ENCODE assay signal across 1 cellular context in the genomic region with DNA sequence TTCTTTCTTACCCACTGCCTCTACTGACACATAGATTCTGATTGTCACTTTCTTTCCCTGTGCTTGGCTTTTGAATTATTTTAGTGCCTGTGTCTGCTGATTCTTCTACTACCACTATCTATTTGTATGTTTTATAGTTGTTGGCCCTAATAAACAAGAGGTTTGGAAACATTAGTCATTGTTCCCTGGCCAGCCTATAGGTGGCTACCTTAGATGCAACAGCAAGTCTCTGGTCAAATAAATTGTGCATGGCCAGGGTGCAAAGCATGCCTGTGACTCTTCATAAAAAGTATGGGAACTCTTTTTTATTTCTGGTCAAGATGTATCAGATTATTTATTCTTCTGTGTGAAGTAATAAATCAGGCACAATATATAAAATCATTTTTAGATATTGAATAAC.
A peak's percentile ranks its signal among the peaks of the same experiment; 100 is the strongest.
TF ChIP-seq lines count a peak whose summit lies in the region.

No MANE protein-coding gene starts in this region.

TF ChIP-seq in H1, 55 proteins besides CTCF, POLR2A, EP300 and RAD21:
- TF ChIP-seq, protein P1, sequence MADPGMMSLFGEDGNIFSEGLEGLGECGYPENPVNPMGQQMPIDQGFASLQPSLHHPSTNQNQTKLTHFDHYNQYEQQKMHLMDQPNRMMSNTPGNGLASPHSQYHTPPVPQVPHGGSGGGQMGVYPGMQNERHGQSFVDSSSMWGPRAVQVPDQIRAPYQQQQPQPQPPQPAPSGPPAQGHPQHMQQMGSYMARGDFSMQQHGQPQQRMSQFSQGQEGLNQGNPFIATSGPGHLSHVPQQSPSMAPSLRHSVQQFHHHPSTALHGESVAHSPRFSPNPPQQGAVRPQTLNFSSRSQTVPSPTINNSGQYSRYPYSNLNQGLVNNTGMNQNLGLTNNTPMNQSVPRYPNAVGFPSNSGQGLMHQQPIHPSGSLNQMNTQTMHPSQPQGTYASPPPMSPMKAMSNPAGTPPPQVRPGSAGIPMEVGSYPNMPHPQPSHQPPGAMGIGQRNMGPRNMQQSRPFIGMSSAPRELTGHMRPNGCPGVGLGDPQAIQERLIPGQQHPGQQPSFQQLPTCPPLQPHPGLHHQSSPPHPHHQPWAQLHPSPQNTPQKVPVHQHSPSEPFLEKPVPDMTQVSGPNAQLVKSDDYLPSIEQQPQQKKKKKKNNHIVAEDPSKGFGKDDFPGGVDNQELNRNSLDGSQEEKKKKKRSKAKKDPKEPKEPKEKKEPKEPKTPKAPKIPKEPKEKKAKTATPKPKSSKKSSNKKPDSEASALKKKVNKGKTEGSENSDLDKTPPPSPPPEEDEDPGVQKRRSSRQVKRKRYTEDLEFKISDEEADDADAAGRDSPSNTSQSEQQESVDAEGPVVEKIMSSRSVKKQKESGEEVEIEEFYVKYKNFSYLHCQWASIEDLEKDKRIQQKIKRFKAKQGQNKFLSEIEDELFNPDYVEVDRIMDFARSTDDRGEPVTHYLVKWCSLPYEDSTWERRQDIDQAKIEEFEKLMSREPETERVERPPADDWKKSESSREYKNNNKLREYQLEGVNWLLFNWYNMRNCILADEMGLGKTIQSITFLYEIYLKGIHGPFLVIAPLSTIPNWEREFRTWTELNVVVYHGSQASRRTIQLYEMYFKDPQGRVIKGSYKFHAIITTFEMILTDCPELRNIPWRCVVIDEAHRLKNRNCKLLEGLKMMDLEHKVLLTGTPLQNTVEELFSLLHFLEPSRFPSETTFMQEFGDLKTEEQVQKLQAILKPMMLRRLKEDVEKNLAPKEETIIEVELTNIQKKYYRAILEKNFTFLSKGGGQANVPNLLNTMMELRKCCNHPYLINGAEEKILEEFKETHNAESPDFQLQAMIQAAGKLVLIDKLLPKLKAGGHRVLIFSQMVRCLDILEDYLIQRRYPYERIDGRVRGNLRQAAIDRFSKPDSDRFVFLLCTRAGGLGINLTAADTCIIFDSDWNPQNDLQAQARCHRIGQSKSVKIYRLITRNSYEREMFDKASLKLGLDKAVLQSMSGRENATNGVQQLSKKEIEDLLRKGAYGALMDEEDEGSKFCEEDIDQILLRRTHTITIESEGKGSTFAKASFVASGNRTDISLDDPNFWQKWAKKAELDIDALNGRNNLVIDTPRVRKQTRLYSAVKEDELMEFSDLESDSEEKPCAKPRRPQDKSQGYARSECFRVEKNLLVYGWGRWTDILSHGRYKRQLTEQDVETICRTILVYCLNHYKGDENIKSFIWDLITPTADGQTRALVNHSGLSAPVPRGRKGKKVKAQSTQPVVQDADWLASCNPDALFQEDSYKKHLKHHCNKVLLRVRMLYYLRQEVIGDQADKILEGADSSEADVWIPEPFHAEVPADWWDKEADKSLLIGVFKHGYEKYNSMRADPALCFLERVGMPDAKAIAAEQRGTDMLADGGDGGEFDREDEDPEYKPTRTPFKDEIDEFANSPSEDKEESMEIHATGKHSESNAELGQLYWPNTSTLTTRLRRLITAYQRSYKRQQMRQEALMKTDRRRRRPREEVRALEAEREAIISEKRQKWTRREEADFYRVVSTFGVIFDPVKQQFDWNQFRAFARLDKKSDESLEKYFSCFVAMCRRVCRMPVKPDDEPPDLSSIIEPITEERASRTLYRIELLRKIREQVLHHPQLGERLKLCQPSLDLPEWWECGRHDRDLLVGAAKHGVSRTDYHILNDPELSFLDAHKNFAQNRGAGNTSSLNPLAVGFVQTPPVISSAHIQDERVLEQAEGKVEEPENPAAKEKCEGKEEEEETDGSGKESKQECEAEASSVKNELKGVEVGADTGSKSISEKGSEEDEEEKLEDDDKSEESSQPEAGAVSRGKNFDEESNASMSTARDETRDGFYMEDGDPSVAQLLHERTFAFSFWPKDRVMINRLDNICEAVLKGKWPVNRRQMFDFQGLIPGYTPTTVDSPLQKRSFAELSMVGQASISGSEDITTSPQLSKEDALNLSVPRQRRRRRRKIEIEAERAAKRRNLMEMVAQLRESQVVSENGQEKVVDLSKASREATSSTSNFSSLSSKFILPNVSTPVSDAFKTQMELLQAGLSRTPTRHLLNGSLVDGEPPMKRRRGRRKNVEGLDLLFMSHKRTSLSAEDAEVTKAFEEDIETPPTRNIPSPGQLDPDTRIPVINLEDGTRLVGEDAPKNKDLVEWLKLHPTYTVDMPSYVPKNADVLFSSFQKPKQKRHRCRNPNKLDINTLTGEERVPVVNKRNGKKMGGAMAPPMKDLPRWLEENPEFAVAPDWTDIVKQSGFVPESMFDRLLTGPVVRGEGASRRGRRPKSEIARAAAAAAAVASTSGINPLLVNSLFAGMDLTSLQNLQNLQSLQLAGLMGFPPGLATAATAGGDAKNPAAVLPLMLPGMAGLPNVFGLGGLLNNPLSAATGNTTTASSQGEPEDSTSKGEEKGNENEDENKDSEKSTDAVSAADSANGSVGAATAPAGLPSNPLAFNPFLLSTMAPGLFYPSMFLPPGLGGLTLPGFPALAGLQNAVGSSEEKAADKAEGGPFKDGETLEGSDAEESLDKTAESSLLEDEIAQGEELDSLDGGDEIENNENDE (IDR thresholded peaks at IDR 0.05; ENCODE audit: insufficient replicate concordance, low read length), result no peak
- peak; percentile 74 for TF ChIP-seq BACH1 (IDR thresholded peaks at IDR 0.05; ENCODE audit: low read length)
